19 cellular contexts compared by ENCODE assay signal in genomic region chr9:74653437-74654080, GRCh38.
"Had no signal": no experiment of that assay in that cellular context is flagged by ENCODE, and none has a peak within 500 bp of the region (broad histone marks: within the 10 kb centered on the region; RNA-seq: fewer than 3 reads in every experiment).

No MANE protein-coding gene starts in this region.

- H3K9me3 ChIP-seq: esophagus muscularis mucosa, left ventricle myocardium inferior, mucosa of descending colon, neutrophil, right atrium auricular region, uterus had no signal

- DNase-seq: activated CD4-positive, alpha-beta T cell treated with anti-CD3 and anti-CD28 coated beads for 48 hours; activated CD4-positive, alpha-beta T cell treated with anti-CD3 and anti-CD28 coated beads, Interleukin-2, amount 50 U/mL, for 48 hours; activated CD8-positive, alpha-beta memory T cell treated with anti-CD3 and anti-CD28 coated beads for 24 hours; activated effector memory CD4-positive, alpha-beta T cell treated with Interleukin-2 at 50 U/mL for 16 hours; activated naive CD4-positive, alpha-beta T cell treated with Interleukin-2 at 50 U/mL for 16 hours; anterior cingulate cortex; foreskin melanocyte; left ventricle myocardium inferior; mucosa of descending colon; stimulated activated CD4-positive, alpha-beta T cell treated with anti-CD3 and anti-CD28 coated beads, Interleukin-4, amount 100 ng/mL, for 24 hours; T-helper 9 cell; uterus had no signal

- H3K4me1 ChIP-seq: esophagus muscularis mucosa, left ventricle myocardium inferior, right atrium auricular region, uterus had no signal

- H3K36me3 ChIP-seq: esophagus muscularis mucosa, left ventricle myocardium inferior, neutrophil, right atrium auricular region, uterus had no signal

- H3K27me3 ChIP-seq: esophagus muscularis mucosa, neutrophil, right atrium auricular region, uterus had no signal

- H3K27ac ChIP-seq: esophagus muscularis mucosa, left ventricle myocardium inferior, neutrophil, right atrium auricular region, uterus, VCaP had no signal

- H3K4me3 ChIP-seq: esophagus muscularis mucosa, left ventricle myocardium inferior, lung, mucosa of descending colon, right atrium auricular region, uterus had no signal

- ATAC-seq: activated CD4-positive, CD25-positive, alpha-beta regulatory T cell treated with anti-CD3 and anti-CD28 coated beads, Interleukin-2, amount 50 U/mL, for 24 hours; mucosa of descending colon; stimulated activated effector memory CD8-positive, alpha-beta T cell treated with anti-CD3 and anti-CD28 coated beads, Interleukin-12 subunit alpha, Interleukin-12 subunit beta, amount 100 ng/mL, for 72 hours had no signal
